ENCODE assay signal across 8 cellular contexts in genomic region chr9:101449071-101449721, GRCh38. TPM values are rescaled to one million over a fixed set of nuclear protein-coding genes. Genes with fewer than 3 reads are reported as not detected.
DNase-seq lines count a peak whose midpoint lies in the region; ATAC-seq, FAIRE-seq and TF ChIP-seq lines count a peak whose summit lies in the region.

No MANE protein-coding gene starts in this region.

- no peaks in the 10 kb centered on the region for H4K20me1 ChIP-seq in endothelial cell of umbilical vein (replicated peaks; ENCODE audit: control insufficient read depth, extremely low read depth, insufficient read depth, low read length)

- peak overlapping the region; percentile 19 to 30 (median 23) for H3K4me3 ChIP-seq in endothelial cell of umbilical vein (replicated peaks in 1 of 3; ENCODE audit: insufficient read depth in 1 of 3, low read depth in 1 of 3, low read length in 3 of 3)

- dilution Hi-C loops in endothelial cell of umbilical vein (cut with MboI; ENCODE audit: extremely low pct_ligation_motif_present, low sequenced_read_pairs) = no loop called here

- H3K27me3 ChIP-seq in endothelial cell of umbilical vein (ENCODE audit: control insufficient read depth in 2 of 2, insufficient read depth in 2 of 2, low read length in 2 of 2) = peaks cover 7 to 12% of the 10 kb centered on the region in 2 experiments

- H2AFZ ChIP-seq in endothelial cell of umbilical vein (ENCODE audit: low read depth, low read length) = peak overlapping the region; percentile 78

- H3K79me2 ChIP-seq in endothelial cell of umbilical vein (ENCODE audit: control insufficient read depth, insufficient read depth, low read length) = no peaks in the 10 kb centered on the region

- intact Hi-C loops in endothelial cell of umbilical vein (cut with micrococcal nuclease) = loop anchor here (1.0 kb wide), 1 partner anchor 81 kb away; no protein-coding TSS in a partner anchor

- POLR2A ChIA-PET in endothelial cell of umbilical vein (lab: Charles Lee) = no interaction called here

- no peaks in the 10 kb centered on the region for H3K9me1 ChIP-seq in endothelial cell of umbilical vein (replicated peaks; ENCODE audit: control insufficient read depth, extremely low read depth, insufficient read depth, low read length)

- CTCF ChIA-PET in endothelial cell of umbilical vein (lab: Charles Lee) = interaction anchor here (0.7 to 4.5 kb wide), 20 partner anchors 9 to 847 kb away, joined by 3 to 96 read pairs (median 4); partner anchors contain the start of genes MRPL50, RNF20 and ZNF189

- peak overlapping the region; percentile 37 for H3K4me2 ChIP-seq in endothelial cell of umbilical vein (ENCODE audit: insufficient read depth, low read length)

- DNase-seq in COLO829 (ENCODE audit: low spot score) (peak; percentile 84), NCI-H82 (lab: John Stamatoyannopoulos, UW) (peak; percentile 83), activated T-cell treated with anti-CD3 and anti-CD28 coated beads for 24 hours (ENCODE audit: low read depth) (peak; percentile 29), endothelial cell of umbilical vein (ENCODE audit: low read depth, low spot score) (peak; percentile 77), mesenteric fat pad (ENCODE audit: low spot score) (peak; percentile 90)
- DNase-seq in stimulated activated CD8-positive, alpha-beta memory T cell treated with anti-CD3 and anti-CD28 coated beads, Interleukin-2, amount 100 ng/mL, for 48 hours (ENCODE audit: low read depth in 2 of 2) = peak; percentile 38 to 41

- H3K9me3 ChIP-seq in endothelial cell of umbilical vein (replicated peaks; ENCODE audit: control insufficient read depth, insufficient read depth, low read length) = no peaks in the 10 kb centered on the region

- no peak overlapping the region for H3K9ac ChIP-seq in endothelial cell of umbilical vein (replicated peaks; ENCODE audit: extremely low read depth, insufficient read depth, low read length)

- FAIRE-seq in endothelial cell of umbilical vein (lab: Jason Lieb, UNC) = no peak

- no peak for TF ChIP-seq POLR2A in endothelial cell of umbilical vein (IDR thresholded peaks at IDR 0.05; ENCODE audit: low read depth, low read length)

- H3K4me1 ChIP-seq in endothelial cell of umbilical vein (ENCODE audit: control insufficient read depth, extremely low read depth, insufficient read depth, low read length) = no peaks in the 10 kb centered on the region

- peak; percentile 54 to 65 for TF ChIP-seq CTCF in endothelial cell of umbilical vein (IDR thresholded peaks at IDR 0.05; ENCODE audit: extremely low read depth in 1 of 2, insufficient read depth in 1 of 2, low read depth in 1 of 2, low read length in 2 of 2)

- H3K36me3 ChIP-seq in endothelial cell of umbilical vein (ENCODE audit: control insufficient read depth in 2 of 2, extremely low read depth in 1 of 2, insufficient read depth in 2 of 2, low read length in 2 of 2) = no peaks in the 10 kb centered on the region

- ATAC-seq in GM19467 (IDR thresholded peaks at IDR 0.05; ENCODE audit: unreplicated experiment) = peak; percentile 99
- peak; percentile 89 for ATAC-seq in HG03565 (IDR thresholded peaks at IDR 0.05; ENCODE audit: unreplicated experiment)

- BruUV-seq in endothelial cell of umbilical vein (replicated peaks; lab: Mats Ljungman, UMichigan) = no TSS peak

- no peak overlapping the region for H3K27ac ChIP-seq in endothelial cell of umbilical vein (ENCODE audit: insufficient read depth, low read depth, low read length)

TF ChIP-seq in endothelial cell of umbilical vein, 7 proteins besides CTCF, POLR2A, EP300 and RAD21:
- TF ChIP-seq JUN (IDR thresholded peaks at IDR 0.05; ENCODE audit: borderline replicate concordance, insufficient read depth, insufficient read length, low read depth) (no peak), MAX (IDR thresholded peaks at IDR 0.05; ENCODE audit: insufficient read depth, insufficient read length) (no peak), EZH2 (IDR thresholded peaks at IDR 0.05; ENCODE audit: borderline replicate concordance, low read depth, low read length, severe bottlenecking) (no peak), GATA2 (IDR thresholded peaks at IDR 0.05; ENCODE audit: insufficient read depth, insufficient read length, low read depth, low read length) (no peak), MYC (IDR thresholded peaks at IDR 0.05; ENCODE audit: low read depth, low read length) (no peak), FOS (IDR thresholded peaks at IDR 0.05; ENCODE audit: borderline replicate concordance, insufficient read depth, low read length) (no peak), POLR2AphosphoS5 (IDR thresholded peaks at IDR 0.05; ENCODE audit: insufficient read depth, low read depth, low read length) (no peak)

RNA-seq across cellular contexts. Expression of gene ALDOB, which starts 13.6 kb away (rescaled TPM):
- total RNA-seq in endothelial cell of umbilical vein = not detected in 2 replicates
- polyA plus RNA-seq in endothelial cell of umbilical vein = not detected in 2 replicates
- not detected in 2 replicates for polyA plus RNA-seq in endothelial cell of umbilical vein (2011; cell fraction: cytosol; rRNA removed)
- not detected in 2 replicates for polyA plus RNA-seq in endothelial cell of umbilical vein (2011; cell fraction: nucleus; rRNA removed)
- polyA plus RNA-seq in endothelial cell of umbilical vein (2012) = not detected in 2 replicates
- polyA minus RNA-seq in endothelial cell of umbilical vein = not detected in 2 replicates
- not detected for polyA minus RNA-seq in endothelial cell of umbilical vein (2011; cell fraction: cytosol; rRNA and poly(A)+ RNA removed)
- not detected in 2 replicates for polyA minus RNA-seq in endothelial cell of umbilical vein (2011; cell fraction: nucleus; rRNA and poly(A)+ RNA removed)
- total RNA-seq in mesenteric fat pad = 4.7 TPM

RNA-seq across cellular contexts. Expression of gene ZNF189, which starts 50.5 kb away (rescaled TPM):
- 14.4 and 14.6 TPM in 2 replicates for total RNA-seq in endothelial cell of umbilical vein
- 2.5 and 3.3 TPM in 2 replicates for polyA plus RNA-seq in endothelial cell of umbilical vein
- polyA plus RNA-seq in endothelial cell of umbilical vein (2011; cell fraction: cytosol; rRNA removed) = 4.1 and 4.7 TPM in 2 replicates
- polyA plus RNA-seq in endothelial cell of umbilical vein (2011; cell fraction: nucleus; rRNA removed) = 17.7 and 17.9 TPM in 2 replicates
- polyA plus RNA-seq in endothelial cell of umbilical vein (2012) = 10.7 and 14.1 TPM in 2 replicates
- polyA minus RNA-seq in endothelial cell of umbilical vein = 5.8 and 6.2 TPM in 2 replicates
- polyA minus RNA-seq in endothelial cell of umbilical vein (2011; cell fraction: cytosol; rRNA and poly(A)+ RNA removed) = 2.0 TPM
- 16.0 and 16.6 TPM in 2 replicates for polyA minus RNA-seq in endothelial cell of umbilical vein (2011; cell fraction: nucleus; rRNA and poly(A)+ RNA removed)
- 21.6 TPM for total RNA-seq in mesenteric fat pad

RNA-seq across cellular contexts. Expression of gene MRPL50, which starts 50.8 kb away (rescaled TPM):
- total RNA-seq in endothelial cell of umbilical vein (8.6 and 9.7 TPM in 2 replicates), mesenteric fat pad (10.1 TPM)
- polyA plus RNA-seq in endothelial cell of umbilical vein = 5.1 and 5.7 TPM in 2 replicates
- 7.2 and 7.4 TPM in 2 replicates for polyA plus RNA-seq in endothelial cell of umbilical vein (2011; cell fraction: cytosol; rRNA removed)
- polyA plus RNA-seq in endothelial cell of umbilical vein (2011; cell fraction: nucleus; rRNA removed) = 3.0 and 4.2 TPM in 2 replicates
- polyA plus RNA-seq in endothelial cell of umbilical vein (2012) = 11.2 and 13.3 TPM in 2 replicates
- 1.3 and 2.4 TPM in 2 replicates for polyA minus RNA-seq in endothelial cell of umbilical vein
- 2.0 TPM for polyA minus RNA-seq in endothelial cell of umbilical vein (2011; cell fraction: cytosol; rRNA and poly(A)+ RNA removed)
- polyA minus RNA-seq in endothelial cell of umbilical vein (2011; cell fraction: nucleus; rRNA and poly(A)+ RNA removed) = 2.4 and 4.8 TPM in 2 replicates

Comparison
In these comparisons a context has a peak if more than half of its experiments do, and no peak if none do; other contexts are left out.
1. DNase-seq: peak in every context shown above with its lines; median percentile 90 in mesenteric fat pad; 84 in COLO829; 83 in NCI-H82; 77 in endothelial cell of umbilical vein; 40 in stimulated activated CD8-positive, alpha-beta memory T cell treated with anti-CD3 and anti-CD28 coated beads, Interleukin-2, amount 100 ng/mL, for 48 hours; 29 in activated T-cell treated with anti-CD3 and anti-CD28 coated beads for 24 hours.